ENCODE assay signal across 28 cellular contexts in the genomic region with DNA sequence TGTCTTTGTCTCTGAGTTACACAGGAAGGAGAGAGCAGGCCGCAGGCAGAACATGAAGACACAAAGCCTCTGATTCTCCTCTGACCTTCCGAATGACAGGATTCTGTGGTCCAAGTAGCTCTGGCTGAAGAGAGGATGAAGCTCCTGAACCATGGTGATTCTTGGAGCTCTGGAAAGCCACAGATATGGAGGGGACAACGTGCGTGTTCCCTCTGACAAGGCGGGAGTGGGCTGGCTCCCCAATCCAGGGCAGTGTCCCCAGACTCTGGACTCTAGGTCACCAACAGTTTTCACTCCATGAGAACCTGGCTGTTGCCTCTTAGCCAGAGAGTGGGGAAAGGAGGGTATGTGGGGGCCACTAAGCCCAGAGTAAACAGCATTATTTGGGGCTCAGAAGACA. TPM values are rescaled to one million over a fixed set of nuclear protein-coding genes. Genes with fewer than 3 reads are reported as not detected.
"Had no signal": no experiment of that assay in that cellular context is flagged by ENCODE, and none has a peak within 500 bp of the region (broad histone marks: within the 10 kb centered on the region; RNA-seq: fewer than 3 reads in every experiment).

No MANE protein-coding gene starts in this region.

- H3K4me3 ChIP-seq: gastrocnemius medialis, lung, stomach, thyroid gland, upper lobe of right lung, uterus had no signal

- ATAC-seq: esophagus mucosa; gastrocnemius medialis; left lobe of liver; natural killer cell; sciatic nerve; stimulated activated memory B cell treated with anti-CD40 and anti-IgM and Interleukin-4, amounts not matched to agents 10 μg/mL and 1 μg/mL and 100 μg/mL, for 72 hours; upper lobe of right lung had no signal

- H3K4me3 Mint-ChIP-seq: memory B cell; natural killer cell; stimulated activated memory B cell treated with anti-CD40 and anti-IgM and Interleukin-4, amounts not matched to agents 10 μg/mL and 1 μg/mL and 100 μg/mL, for 72 hours had no signal

- H3K36me3 ChIP-seq: gastrocnemius medialis, neutrophil, stomach, thyroid gland, upper lobe of right lung, uterus had no signal

- H3K9me3 Mint-ChIP-seq: memory B cell; natural killer cell; stimulated activated memory B cell treated with anti-CD40 and anti-IgM and Interleukin-4, amounts not matched to agents 10 μg/mL and 1 μg/mL and 100 μg/mL, for 72 hours had no signal

- H3K79me2 ChIP-seq: parathyroid adenoma had no signal

- H3K27ac ChIP-seq: epithelial cell of prostate, gastrocnemius medialis, neutrophil, parathyroid adenoma, stomach, thyroid gland, upper lobe of right lung, uterus had no signal

- H3K9me3 ChIP-seq: gastrocnemius medialis, neutrophil, stomach, thyroid gland, upper lobe of right lung, uterus had no signal

- H3K27ac Mint-ChIP-seq: memory B cell; natural killer cell; progenitor cell of endocrine pancreas; stimulated activated memory B cell treated with anti-CD40 and anti-IgM and Interleukin-4, amounts not matched to agents 10 μg/mL and 1 μg/mL and 100 μg/mL, for 72 hours had no signal

- H3K4me1 Mint-ChIP-seq: natural killer cell; stimulated activated memory B cell treated with anti-CD40 and anti-IgM and Interleukin-4, amounts not matched to agents 10 μg/mL and 1 μg/mL and 100 μg/mL, for 72 hours had no signal

- H3K9ac ChIP-seq: parathyroid adenoma had no signal

- H3K27me3 ChIP-seq: neutrophil, thyroid gland, upper lobe of right lung, uterus had no signal

- H2AFZ ChIP-seq: parathyroid adenoma had no signal

- DNase-seq: cortex of kidney; effector CD4-positive, alpha-beta T cell; foreskin fibroblast; gastrocnemius medialis; kidney; natural killer cell; stimulated activated CD4-positive, alpha-beta T cell treated with anti-CD3 and anti-CD28 coated beads, Interleukin-4, amount 100 ng/mL, for 4 hours; stomach; thyroid gland; upper lobe of right lung; uterus had no signal

- H3K36me3 Mint-ChIP-seq: memory B cell; natural killer cell; stimulated activated memory B cell treated with anti-CD40 and anti-IgM and Interleukin-4, amounts not matched to agents 10 μg/mL and 1 μg/mL and 100 μg/mL, for 72 hours had no signal

- H3K4me1 ChIP-seq: gastrocnemius medialis, parathyroid adenoma, stomach, upper lobe of right lung, uterus had no signal

RNA-seq across cellular contexts. Expression of gene TRPV6, which starts 7.4 kb away (rescaled TPM):
- total RNA-seq: dermis microvascular lymphatic vessel endothelial cell, gastrocnemius medialis, glomerular endothelial cell, natural killer cell had no signal

RNA-seq across cellular contexts. Expression of gene TRPV5, which starts 40.6 kb away (rescaled TPM):
- total RNA-seq: dermis microvascular lymphatic vessel endothelial cell, esophagus mucosa, gastrocnemius medialis, glomerular endothelial cell, left lobe of liver, lung, mononuclear cell, natural killer cell, omental fat pad, stomach, subcutaneous adipose tissue, temporal lobe, thyroid gland, upper lobe of right lung had no signal

RNA-seq across cellular contexts. Expression of gene LLCFC1, which starts 46.3 kb away (rescaled TPM):
- total RNA-seq: dermis microvascular lymphatic vessel endothelial cell, esophagus mucosa, gastrocnemius medialis, glomerular endothelial cell, kidney, left lobe of liver, liver, lung, mononuclear cell, natural killer cell, omental fat pad, progenitor cell of endocrine pancreas, sciatic nerve, stomach, subcutaneous adipose tissue, temporal lobe, upper lobe of right lung, uterus had no signal
